Comparison of ENCODE assay signal across 22 cellular contexts in the genomic region with DNA sequence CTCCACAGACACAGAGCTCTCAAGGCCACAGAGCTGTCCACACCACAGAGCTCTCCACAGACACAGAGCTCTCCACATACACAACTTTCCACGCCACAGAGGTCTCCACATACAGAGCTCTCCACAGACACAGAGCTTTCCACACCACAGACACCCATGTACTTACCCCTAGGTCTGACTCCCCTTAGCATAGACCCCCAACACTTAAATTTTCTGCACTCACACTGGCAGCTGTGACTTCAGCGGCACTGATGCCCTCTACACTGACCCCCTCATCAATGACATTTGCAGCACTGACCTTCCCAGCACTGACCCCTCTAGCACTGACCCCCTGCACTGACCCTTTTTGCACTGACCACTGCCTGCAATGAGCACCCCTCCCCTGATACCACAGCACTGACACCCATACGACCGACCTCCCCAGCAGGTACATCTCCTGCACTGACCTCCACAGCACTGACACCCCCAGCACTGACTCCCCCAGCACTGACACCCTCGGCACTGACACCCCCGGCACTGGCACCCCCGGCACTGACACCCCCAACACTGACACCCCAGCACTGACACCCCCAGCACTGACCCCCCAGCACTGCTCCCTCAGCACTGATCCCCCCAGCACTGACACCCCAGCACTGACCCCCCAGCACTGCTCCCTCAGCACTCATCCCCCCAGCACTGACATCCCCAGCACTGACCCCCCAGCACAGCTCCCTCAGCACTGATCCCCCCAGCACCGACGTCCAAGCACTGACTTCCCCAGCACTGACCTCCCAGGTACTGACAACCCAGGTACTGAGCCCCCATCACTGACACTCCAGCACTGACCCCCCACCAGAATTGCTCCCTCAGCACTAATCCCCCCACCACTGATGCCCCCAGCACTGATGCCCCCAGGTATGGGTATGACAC. TPM values are rescaled to one million over a fixed set of nuclear protein-coding genes. Genes with fewer than 3 reads are reported as not detected.
DNase-seq lines count a peak whose midpoint lies in the region; ATAC-seq and TF ChIP-seq lines count a peak whose summit lies in the region.
"Had no signal": no experiment of that assay in that cellular context is flagged by ENCODE, and none has a peak within 500 bp of the region (broad histone marks: within the 10 kb centered on the region; RNA-seq: fewer than 3 reads in every experiment).

No MANE protein-coding gene starts in this region.

- H3K27me3 Mint-ChIP-seq in T-helper 17 cell: peaks cover 40% of the 10 kb centered on the region

- no peak for TF ChIP-seq POLR2A in lower leg skin (IDR thresholded peaks at IDR 0.05)

- WGBS in lower leg skin, 2 donors: 59 to 83% methylated on average over 9 of the region's 9 CpGs

- ATAC-seq in T-helper 17 cell (no peak), HG02852 (IDR thresholded peaks at IDR 0.05; ENCODE audit: unreplicated experiment) (no peak)
- ATAC-seq: activated CD4-positive, alpha-beta T cell treated with anti-CD3 and anti-CD28 coated beads for 36 hours; GM12878; psoas muscle; stimulated activated memory B cell treated with anti-CD40 and anti-IgM and Interleukin-4, amounts not matched to agents 10 μg/mL and 1 μg/mL and 100 μg/mL, for 72 hours had no signal

- H3K36me3 Mint-ChIP-seq in T-helper 17 cell (ENCODE audit: low read depth): peaks cover 13% of the 10 kb centered on the region
- H3K36me3 Mint-ChIP-seq: stimulated activated memory B cell treated with anti-CD40 and anti-IgM and Interleukin-4, amounts not matched to agents 10 μg/mL and 1 μg/mL and 100 μg/mL, for 72 hours had no signal

- no peaks in the 10 kb centered on the region for H3K9me3 ChIP-seq in T-helper 17 cell (ENCODE audit: control insufficient read depth, low read length, poor library complexity, severe bottlenecking)
- H3K9me3 ChIP-seq: psoas muscle had no signal

- peaks cover 46% of the 10 kb centered on the region for H3K4me1 Mint-ChIP-seq in T-helper 17 cell

- TF ChIP-seq CTCF in lower leg skin (IDR thresholded peaks at IDR 0.05): no peak

- peak overlapping the region; percentile 2 for H3K27ac Mint-ChIP-seq in T-helper 17 cell
- H3K27ac Mint-ChIP-seq: activated CD4-positive, alpha-beta T cell treated with anti-CD3 and anti-CD28 coated beads for 36 hours; nephron progenitor cell; stimulated activated memory B cell treated with anti-CD40 and anti-IgM and Interleukin-4, amounts not matched to agents 10 μg/mL and 1 μg/mL and 100 μg/mL, for 72 hours had no signal

- DNase-seq in Daoy (ENCODE audit: low read depth) (peak; percentile 1), T-helper 17 cell (no peak), lower leg skin (ENCODE audit: low spot score in 2 of 2) (peak; percentile 8 to 77), posterior vena cava (ENCODE audit: low spot score) (peak; percentile 40), SKM-1 treated with dmso at 0.1 percent for 144 hours (lab: John Stamatoyannopoulos, UW; ENCODE audit: unreplicated experiment) (no peak), amniotic stem cell (lab: John Stamatoyannopoulos, UW) (no peak)
- DNase-seq: activated CD4-positive, alpha-beta T cell treated with anti-CD3 and anti-CD28 coated beads for 36 hours; activated T-cell treated with anti-CD3 and anti-CD28 coated beads for 4 hours; brain microvascular endothelial cell; cortex of kidney; DMS79 treated with DMSO at 0.1 percent for 48 hours; kidney glomerular epithelial cell; NCI-H1694; NCI-H2171; NCI-H524 treated with DMSO at 0.1 percent for 48 hours; nephron progenitor cell; psoas muscle; stimulated activated CD4-positive, alpha-beta T cell treated with anti-CD3 and anti-CD28 coated beads, Interleukin-1b, Interleukin-23, amount 100 ng/mL, for 48 hours; SW 1271 had no signal

- no peak overlapping the region for H3K4me3 ChIP-seq in lower leg skin (ENCODE audit: low read depth, poor library complexity, severe bottlenecking)
- H3K4me3 ChIP-seq: GM12878, psoas muscle had no signal

- intact Hi-C loops in lower leg skin (cut with DNase I; ENCODE audit: low total_unique reads): no loop called here
- intact Hi-C loops in posterior vena cava (cut with DNase I): no loop called here

- H3K4me3 Mint-ChIP-seq in T-helper 17 cell: peak overlapping the region; percentile 25
- H3K4me3 Mint-ChIP-seq: activated CD4-positive, alpha-beta T cell treated with anti-CD3 and anti-CD28 coated beads for 36 hours; nephron progenitor cell; stimulated activated memory B cell treated with anti-CD40 and anti-IgM and Interleukin-4, amounts not matched to agents 10 μg/mL and 1 μg/mL and 100 μg/mL, for 72 hours had no signal

RNA-seq across cellular contexts. Expression of a gene that starts 56.5 kb away (rescaled TPM):
- 31.1 and 66.1 TPM in 2 replicates for total RNA-seq in Daoy (2014; rRNA removed; shearing (Covaris generic))
- total RNA-seq in T-helper 17 cell: 10 to 100 TPM; 28.9 to 31.7 TPM
- 10 to 100 TPM; 12.0 to 30.5 (median 25.2) TPM for total RNA-seq in lower leg skin
- 10 to 100 TPM; 19.6 to 22.1 TPM for total RNA-seq in posterior vena cava

RNA-seq across cellular contexts. Expression of a gene that starts 56.6 kb away (rescaled TPM):
- 1.8 and 2.3 TPM in 2 replicates for total RNA-seq in Daoy (2014; rRNA removed; shearing (Covaris generic))
- total RNA-seq in T-helper 17 cell (1 to 10 TPM; 3.0 to 3.9 TPM), lower leg skin (1 to 10 TPM in 2 of 4 donors, under 1 TPM in 2; 0.54 to 4.1 (median 1.1) TPM), posterior vena cava (1 to 10 TPM; 1.1 TPM)

Comparison
In these comparisons a context has a peak if more than half of its experiments do, and no peak if none do; other contexts are left out.
1. DNase-seq: peak in Daoy (single experiment), lower leg skin (2 of 2) and posterior vena cava (single experiment); none in T-helper 17 cell (0 of 3), SKM-1 treated with dmso at 0.1 percent for 144 hours (single experiment) and amniotic stem cell (single experiment).